Comparison of ENCODE assay signal across 7 cellular contexts in the genomic region with DNA sequence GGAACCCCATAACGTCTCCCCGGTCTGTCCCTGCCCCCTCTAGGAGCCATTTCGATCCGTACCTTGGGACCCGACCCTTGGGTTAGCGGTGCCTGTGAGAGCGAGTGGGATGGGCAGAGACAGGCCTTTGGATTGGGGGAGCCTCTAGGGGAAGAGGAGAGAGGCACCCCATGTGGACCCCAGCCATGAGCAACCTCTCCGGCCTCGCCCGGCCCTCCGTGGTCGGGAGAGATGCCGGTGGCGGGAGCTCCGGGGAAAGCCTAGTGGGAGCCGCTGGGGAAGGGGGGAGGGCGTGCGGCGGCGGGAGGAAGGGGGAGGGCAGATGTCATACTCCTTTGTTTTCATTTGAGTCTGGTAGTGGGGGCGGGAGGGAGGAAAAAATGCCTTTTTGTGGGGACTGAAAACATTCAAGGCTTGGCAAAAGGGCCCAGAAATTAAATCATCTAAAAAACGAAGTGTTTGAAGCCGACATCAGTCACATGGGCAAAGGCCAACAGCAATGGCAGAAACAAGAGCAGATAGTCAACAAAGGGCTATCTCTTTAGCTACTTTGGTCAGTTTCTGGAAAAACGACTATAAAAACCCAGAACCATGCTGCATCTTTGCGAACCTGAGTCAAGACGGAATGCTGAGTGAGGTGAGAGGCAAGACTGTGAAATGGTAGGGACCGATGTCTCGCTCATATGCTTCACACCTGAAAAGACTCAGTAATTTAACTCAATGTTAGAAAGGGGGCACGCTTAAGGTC. TPM values are rescaled to one million over a fixed set of nuclear protein-coding genes. Genes with fewer than 3 reads are reported as not detected.
DNase-seq lines count a peak whose midpoint lies in the region; ATAC-seq and TF ChIP-seq lines count a peak whose summit lies in the region.

No MANE protein-coding gene starts in this region.

- H3K4me1 ChIP-seq in SK-N-SH (ENCODE audit: control insufficient read depth in 1 of 2, insufficient read depth in 2 of 2, low read depth in 1 of 2, low read length in 1 of 2) (peaks cover 8 to 9% of the 10 kb centered on the region in 2 experiments; a peak in 2 of 4 replicates), breast epithelium (no peaks in the 10 kb centered on the region), iPS-20b (ENCODE audit: insufficient read depth, low read length) (peaks cover 10% of the 10 kb centered on the region; the same call in 1 of the 2 replicates)

- H3K27me3 ChIP-seq in SK-N-SH (ENCODE audit: insufficient read depth) (no peaks in the 10 kb centered on the region), breast epithelium (no peaks in the 10 kb centered on the region), iPS-20b (ENCODE audit: insufficient read depth, low read length) (no peaks in the 10 kb centered on the region)

- H3K9me3 ChIP-seq in SK-N-SH = no peaks in the 10 kb centered on the region
- no peaks in the 10 kb centered on the region for H3K9me3 ChIP-seq in breast epithelium
- no peaks in the 10 kb centered on the region for H3K9me3 ChIP-seq in iPS-20b (ENCODE audit: insufficient read depth, low read depth, low read length)

- TF ChIP-seq CTCF in SK-N-SH (IDR thresholded peaks at IDR 0.05) = no peak
- TF ChIP-seq CTCF in breast epithelium (IDR thresholded peaks at IDR 0.05) = no peak

- no peaks in the 10 kb centered on the region for H3K9me2 ChIP-seq in SK-N-SH

- H3F3A ChIP-seq in SK-N-SH (replicated peaks; ENCODE audit: insufficient read depth) = peaks cover 6% of the 10 kb centered on the region

- peaks cover 13 to 20% of the 10 kb centered on the region in 2 experiments for H3K36me3 ChIP-seq in SK-N-SH (replicated peaks in 1 of 2; ENCODE audit: control insufficient read depth in 1 of 2, insufficient read depth in 2 of 2, low read length in 1 of 2)
- H3K36me3 ChIP-seq in breast epithelium = no peaks in the 10 kb centered on the region
- peaks cover 44% of the 10 kb centered on the region for H3K36me3 ChIP-seq in iPS-20b (ENCODE audit: insufficient read depth, low read depth, low read length)

- no peak for TF ChIP-seq RAD21 in SK-N-SH (IDR thresholded peaks at IDR 0.05; ENCODE audit: low read length)

- H3K27ac ChIP-seq in SK-N-SH (ENCODE audit: low read depth in 2 of 2, low read length in 1 of 2) = peak overlapping the region; percentile 87 to 95
- peak overlapping the region; percentile 93 to 96 for H3K27ac ChIP-seq in breast epithelium
- peak overlapping the region; percentile 99 for H3K27ac ChIP-seq in iPS-20b (ENCODE audit: low read length)

- H3K9ac ChIP-seq in SK-N-SH (peak overlapping the region; percentile 99), iPS-20b (ENCODE audit: low read depth, low read length) (peak overlapping the region; percentile 100)

- peak overlapping the region; percentile 87 to 97 for H3K4me3 ChIP-seq in SK-N-SH (ENCODE audit: low read depth in 2 of 2, low read length in 1 of 2)
- H3K4me3 ChIP-seq in breast epithelium = peak overlapping the region; percentile 70 to 97 (median 91)
- peak overlapping the region; percentile 95 for H3K4me3 ChIP-seq in iPS-20b (ENCODE audit: low read length)
- peak overlapping the region; percentile 77 for H3K4me3 ChIP-seq in skeletal muscle cell (ENCODE audit: low read depth, low read length)

- intact Hi-C loops in breast epithelium (cut with DNase I; ENCODE audit: low total_unique reads) = no loop called here

- peaks cover 56% of the 10 kb centered on the region for H3K79me2 ChIP-seq in SK-N-SH (ENCODE audit: insufficient read depth)

- peak overlapping the region; percentile 95 for H3K4me2 ChIP-seq in SK-N-SH

- POLR2A ChIA-PET in SK-N-SH (lab: Yijun Ruan, JAX) = interaction anchor here (0.5 to 2.0 kb wide), 3 partner anchors 79 to 404 kb away, joined by 3 to 7 read pairs (median 3); no protein-coding TSS in a partner anchor

- ATAC-seq in GM21717 (IDR thresholded peaks at IDR 0.05; ENCODE audit: unreplicated experiment) = peak; percentile 70

- DNase-seq in GM04504 (ENCODE audit: low read depth) (peak; percentile 26), HuH-7 (ENCODE audit: low spot score) (peak; percentile 58), SK-N-SH (peak; percentile 86), breast epithelium (ENCODE audit: low spot score in 2 of 2) (peak; percentile 50 to 64), skeletal muscle cell (ENCODE audit: low read depth) (no peak)

- WGBS in SK-N-SH (ENCODE audit: low lambda C conversion rate) = 3% methylated on average over 19 of the region's 29 CpGs

- CTCF ChIA-PET in SK-N-SH (lab: Yijun Ruan, JAX) = interaction anchor here (0.9 kb wide), 1 partner anchor 20 kb away, joined by 5 read pairs; no protein-coding TSS in a partner anchor

- no peak for TF ChIP-seq POLR2A in breast epithelium (IDR thresholded peaks at IDR 0.05)

- H4K20me1 ChIP-seq in SK-N-SH (ENCODE audit: insufficient read depth) = peaks cover 27% of the 10 kb centered on the region

- H2AFZ ChIP-seq in SK-N-SH (ENCODE audit: low read depth) = peak overlapping the region; percentile 88

- no peak for TF ChIP-seq EP300 in SK-N-SH (IDR thresholded peaks at IDR 0.05; ENCODE audit: borderline replicate concordance in 1 of 2, low read depth in 1 of 2, low read length in 1 of 2)

TF ChIP-seq in SK-N-SH, 30 proteins besides CTCF, POLR2A, EP300 and RAD21:
- TF ChIP-seq CHD2 (IDR thresholded peaks at IDR 0.05; ENCODE audit: low read length, partially characterized antibody) (peak; percentile 10), MXI1 (IDR thresholded peaks at IDR 0.05; ENCODE audit: low read depth, low read length) (peak; percentile 58; the same call in 1 of the 2 replicates), GABPA (IDR thresholded peaks at IDR 0.05; ENCODE audit: low read depth) (no peak), USF1 (IDR thresholded peaks at IDR 0.05; ENCODE audit: borderline replicate concordance, low read depth) (peak; percentile 36; the same call in 1 of the 2 replicates), TEAD4 (IDR thresholded peaks at IDR 0.05; ENCODE audit: borderline replicate concordance, insufficient read depth) (no peak), TAF1 (IDR thresholded peaks at IDR 0.05; ENCODE audit: borderline replicate concordance, low read depth, low read length) (0 out of 2 replicates have a peak, but pooled peaks have one; percentile 12)

RNA-seq across cellular contexts. Expression of gene PTBP2, which starts 0.8 kb away (rescaled TPM):
- 7.3 and 9.8 TPM in 2 replicates for polyA plus RNA-seq in SK-N-SH (2012; rRNA removed)
- 7.4 and 9.0 TPM in 2 replicates for polyA plus RNA-seq in SK-N-SH (2012; cell fraction: cytosol; rRNA removed)
- polyA plus RNA-seq in SK-N-SH (2012; cell fraction: nucleus; rRNA removed) = 22.5 and 37.8 TPM in 2 replicates
- 10 to 100 TPM; 54.2 to 78.3 (median 59.0) TPM for total RNA-seq in breast epithelium
